8 cellular contexts compared by ENCODE assay signal in genomic region chr5:73499187-73499586, GRCh38. TPM values are rescaled to one million over a fixed set of nuclear protein-coding genes. Genes with fewer than 3 reads are reported as not detected.
DNase-seq lines count a peak whose midpoint lies in the region; ATAC-seq and TF ChIP-seq lines count a peak whose summit lies in the region.

No MANE protein-coding gene starts in this region.

- peaks cover 40% of the 10 kb centered on the region for H3K4me1 Mint-ChIP-seq in activated CD8-positive, alpha-beta memory T cell treated with anti-CD3 and anti-CD28 coated beads, Interleukin-2, amount 10 ng/mL, durations not matched to agents 7 days and 5 days
- peaks cover 47% of the 10 kb centered on the region for H3K4me1 Mint-ChIP-seq in activated naive CD8-positive, alpha-beta T cell treated with anti-CD3 and anti-CD28 coated beads, Interleukin-2, amount 50 U/mL, for 24 hours

- intact Hi-C loops in tibial artery (cut with DNase I; ENCODE audit: low total_unique reads) = no loop called here

- no peak for ATAC-seq in activated CD8-positive, alpha-beta memory T cell treated with anti-CD3 and anti-CD28 coated beads, Interleukin-2, amount 10 ng/mL, durations not matched to agents 7 days and 5 days
- ATAC-seq in activated naive CD8-positive, alpha-beta T cell treated with anti-CD3 and anti-CD28 coated beads, Interleukin-2, amount 50 U/mL, for 24 hours = no peak

- no peak for DNase-seq in activated CD8-positive, alpha-beta memory T cell treated with anti-CD3 and anti-CD28 coated beads, Interleukin-2, amount 10 ng/mL, durations not matched to agents 7 days and 5 days
- DNase-seq in activated CD8-positive, alpha-beta memory T cell treated with anti-CD3 and anti-CD28 coated beads, Interleukin-2, amount 50 U/mL, for 4 hours = no peak
- no peak for DNase-seq in activated naive CD8-positive, alpha-beta T cell treated with anti-CD3 and anti-CD28 coated beads, Interleukin-2, amount 50 U/mL, for 24 hours
- DNase-seq in left kidney (ENCODE audit: low read depth, low spot score) = peak; percentile 16
- no peak for DNase-seq in tibial artery
- DNase-seq in NCI-H1048 (lab: John Stamatoyannopoulos, UW) = no peak
- no peak for DNase-seq in ureter (ENCODE audit: low spot score)
- DNase-seq in stimulated activated CD4-positive, alpha-beta T cell treated with anti-CD3 and anti-CD28 coated beads, Interleukin-4, amount 100 ng/mL, for 1 hour = no peak

- peaks cover 2% of the 10 kb centered on the region for H3K27me3 Mint-ChIP-seq in activated CD8-positive, alpha-beta memory T cell treated with anti-CD3 and anti-CD28 coated beads, Interleukin-2, amount 10 ng/mL, durations not matched to agents 7 days and 5 days
- peaks cover 2% of the 10 kb centered on the region for H3K27me3 Mint-ChIP-seq in activated naive CD8-positive, alpha-beta T cell treated with anti-CD3 and anti-CD28 coated beads, Interleukin-2, amount 50 U/mL, for 24 hours

- H3K4me3 ChIP-seq in tibial artery = peak overlapping the region; percentile 83 to 97

- H3K36me3 ChIP-seq in tibial artery = peaks cover 28 to 37% (median 32%) of the 10 kb centered on the region in 3 donors

- H3K27me3 ChIP-seq in tibial artery = no peaks in the 10 kb centered on the region

- H3K27ac ChIP-seq in tibial artery = peak overlapping the region; percentile 93 to 96

- no peaks in the 10 kb centered on the region for H3K9me3 ChIP-seq in tibial artery

- peak overlapping the region; percentile 98 for H3K27ac Mint-ChIP-seq in activated CD8-positive, alpha-beta memory T cell treated with anti-CD3 and anti-CD28 coated beads, Interleukin-2, amount 10 ng/mL, durations not matched to agents 7 days and 5 days
- H3K27ac Mint-ChIP-seq in activated naive CD8-positive, alpha-beta T cell treated with anti-CD3 and anti-CD28 coated beads, Interleukin-2, amount 50 U/mL, for 24 hours = peak overlapping the region; percentile 98

- H3K4me3 Mint-ChIP-seq in activated CD8-positive, alpha-beta memory T cell treated with anti-CD3 and anti-CD28 coated beads, Interleukin-2, amount 10 ng/mL, durations not matched to agents 7 days and 5 days = peak overlapping the region; percentile 95
- H3K4me3 Mint-ChIP-seq in activated naive CD8-positive, alpha-beta T cell treated with anti-CD3 and anti-CD28 coated beads, Interleukin-2, amount 50 U/mL, for 24 hours = peak overlapping the region; percentile 95

- CTCF ChIA-PET in activated CD8-positive, alpha-beta memory T cell treated with anti-CD3 and anti-CD28 coated beads, Interleukin-2, amount 10 ng/mL, durations not matched to agents 7 days and 5 days (lab: Charles Lee) = interaction anchor here (0.9 to 6.5 kb wide), 6 partner anchors 12 to 83 kb away, joined by 3 to 33 read pairs (median 4); partner anchors contain the start of gene FOXD1

- peaks cover 0 to 36% (median 23%) of the 10 kb centered on the region in 4 donors for H3K4me1 ChIP-seq in tibial artery

- no peak for TF ChIP-seq CTCF in tibial artery (IDR thresholded peaks at IDR 0.05)

- peaks cover 34% of the 10 kb centered on the region for H3K36me3 Mint-ChIP-seq in activated CD8-positive, alpha-beta memory T cell treated with anti-CD3 and anti-CD28 coated beads, Interleukin-2, amount 10 ng/mL, durations not matched to agents 7 days and 5 days
- H3K36me3 Mint-ChIP-seq in activated naive CD8-positive, alpha-beta T cell treated with anti-CD3 and anti-CD28 coated beads, Interleukin-2, amount 50 U/mL, for 24 hours (ENCODE audit: low read depth) = peaks cover 58% of the 10 kb centered on the region

- no peaks in the 10 kb centered on the region for H3K9me3 Mint-ChIP-seq in activated CD8-positive, alpha-beta memory T cell treated with anti-CD3 and anti-CD28 coated beads, Interleukin-2, amount 10 ng/mL, durations not matched to agents 7 days and 5 days (ENCODE audit: low read depth)
- H3K9me3 Mint-ChIP-seq in activated naive CD8-positive, alpha-beta T cell treated with anti-CD3 and anti-CD28 coated beads, Interleukin-2, amount 50 U/mL, for 24 hours = no peaks in the 10 kb centered on the region

RNA-seq across cellular contexts. Expression of gene BTF3, which starts 0.9 kb away (rescaled TPM):
- total RNA-seq in activated CD8-positive, alpha-beta memory T cell treated with anti-CD3 and anti-CD28 coated beads, Interleukin-2, amount 10 ng/mL, durations not matched to agents 7 days and 5 days = 100 to 1,000 TPM; 601 to 785 TPM
- 809 TPM for total RNA-seq in ureter

RNA-seq across cellular contexts. Expression of gene FOXD1, which starts 50.6 kb away (rescaled TPM):
- total RNA-seq in activated CD8-positive, alpha-beta memory T cell treated with anti-CD3 and anti-CD28 coated beads, Interleukin-2, amount 10 ng/mL, durations not matched to agents 7 days and 5 days = under 1 TPM; 0.23 to 0.59 TPM
- 1.1 TPM for total RNA-seq in ureter
